8 cellular contexts compared by ENCODE assay signal in genomic region chr3:128226794-128227399, GRCh38.
A peak's percentile ranks its signal among the peaks of the same experiment; 100 is the strongest.
DNase-seq lines count a peak whose midpoint lies in the region; ATAC-seq and TF ChIP-seq lines count a peak whose summit lies in the region.

No MANE protein-coding gene starts in this region.

- H3K9me2 ChIP-seq in HCT116 (ENCODE audit: insufficient read depth): no peaks in the 10 kb centered on the region

- peak; percentile 99 for ATAC-seq in HCT116
- peak; percentile 49 to 59 for ATAC-seq in natural killer cell treated with Interleukin-12 subunit alpha and Interleukin-12 subunit beta and Interleukin-15 and Interleukin-18, amount 100 ng/mL, for 72 hours
- no peak for ATAC-seq in HG03196 (IDR thresholded peaks at IDR 0.05; ENCODE audit: unreplicated experiment)
- ATAC-seq in HG02759 (IDR thresholded peaks at IDR 0.05; ENCODE audit: unreplicated experiment): no peak
- ATAC-seq in HG03280 (IDR thresholded peaks at IDR 0.05; ENCODE audit: unreplicated experiment): no peak

- RAD21 ChIA-PET in HCT116 (lab: Charles Lee; ENCODE audit: low non-redundant PET in 1 of 2, low total read pairs in 2 of 2, uncharacterized antibody in 2 of 2, unreplicated experiment in 2 of 2): no interaction called here

- H3K27me3 Mint-ChIP-seq in endothelial cell (ENCODE audit: unreplicated experiment): no peaks in the 10 kb centered on the region
- H3K27me3 Mint-ChIP-seq in natural killer cell treated with Interleukin-12 subunit alpha and Interleukin-12 subunit beta and Interleukin-15 and Interleukin-18, amount 100 ng/mL, for 72 hours: no peaks in the 10 kb centered on the region

- H3K79me2 ChIP-seq in HCT116 (ENCODE audit: insufficient read depth, low read length): no peaks in the 10 kb centered on the region

- H3K36me3 Mint-ChIP-seq in endothelial cell (ENCODE audit: low read depth, unreplicated experiment): no peaks in the 10 kb centered on the region
- no peaks in the 10 kb centered on the region for H3K36me3 Mint-ChIP-seq in natural killer cell treated with Interleukin-12 subunit alpha and Interleukin-12 subunit beta and Interleukin-15 and Interleukin-18, amount 100 ng/mL, for 72 hours

- TF ChIP-seq POLR2A in HCT116 (IDR thresholded peaks at IDR 0.05; ENCODE audit: borderline replicate concordance, extremely low read depth, insufficient read depth, insufficient read length): no peak

- TF ChIP-seq CTCF in HCT116 (IDR thresholded peaks at IDR 0.05 in 2 of 3, conservative IDR thresholded peaks at IDR 0.05 in 1 of 3; ENCODE audit: borderline replicate concordance in 1 of 3, insufficient read depth in 1 of 3, low read depth in 2 of 3, low read length in 2 of 3) (peak; percentile 75 to 97 (median 89)), WERI-Rb-1 (IDR thresholded peaks at IDR 0.05; ENCODE audit: low read depth, low read length) (peak; percentile 97), endothelial cell (IDR thresholded peaks at IDR 0.05; ENCODE audit: unreplicated experiment) (peak; percentile 83)

- H3K9me3 ChIP-seq in HCT116 (ENCODE audit: control insufficient read depth in 1 of 2, insufficient read depth in 1 of 2, low read depth in 1 of 2, low read length in 2 of 2): peaks cover 9 to 10% of the 10 kb centered on the region in 2 experiments; a peak in 3 of 4 replicates
- peaks cover 7% of the 10 kb centered on the region for H3K9me3 ChIP-seq in WERI-Rb-1 (ENCODE audit: severe bottlenecking)

- H3K27ac ChIP-seq in HCT116 (ENCODE audit: low read depth, low read length): no peak overlapping the region
- no peak overlapping the region for H3K27ac ChIP-seq in WERI-Rb-1

- peaks cover 9% of the 10 kb centered on the region for H3K9me3 Mint-ChIP-seq in endothelial cell (ENCODE audit: unreplicated experiment)
- H3K9me3 Mint-ChIP-seq in natural killer cell treated with Interleukin-12 subunit alpha and Interleukin-12 subunit beta and Interleukin-15 and Interleukin-18, amount 100 ng/mL, for 72 hours: no peaks in the 10 kb centered on the region

- POLR2A ChIA-PET in HCT116 (lab: Charles Lee): no interaction called here

- CTCF ChIA-PET in HCT116 (lab: Charles Lee): interaction anchor here (1.0 to 2.0 kb wide), 6 partner anchors 9 to 382 kb away, joined by 3 to 9 read pairs (median 4); no protein-coding TSS in a partner anchor

- H2AFZ ChIP-seq in HCT116 (ENCODE audit: low read depth, low read length, poor library complexity, severe bottlenecking): no peak overlapping the region

- H3K36me3 ChIP-seq in HCT116 (ENCODE audit: control insufficient read depth in 1 of 2, insufficient read depth in 2 of 2, low read length in 2 of 2): no peaks in the 10 kb centered on the region
- no peaks in the 10 kb centered on the region for H3K36me3 ChIP-seq in WERI-Rb-1

- H3K4me1 Mint-ChIP-seq in endothelial cell (ENCODE audit: unreplicated experiment): peaks cover 17% of the 10 kb centered on the region
- peaks cover 0 to 4% of the 10 kb centered on the region in 2 donors for H3K4me1 Mint-ChIP-seq in natural killer cell treated with Interleukin-12 subunit alpha and Interleukin-12 subunit beta and Interleukin-15 and Interleukin-18, amount 100 ng/mL, for 72 hours (ENCODE audit: low read depth in 2 of 2)

- H3K4me3 Mint-ChIP-seq in endothelial cell (ENCODE audit: unreplicated experiment): no peak overlapping the region
- H3K4me3 Mint-ChIP-seq in natural killer cell treated with Interleukin-12 subunit alpha and Interleukin-12 subunit beta and Interleukin-15 and Interleukin-18, amount 100 ng/mL, for 72 hours: no peak overlapping the region

- no peaks in the 10 kb centered on the region for H4K20me1 ChIP-seq in HCT116 (ENCODE audit: insufficient read depth)

- H3K27ac Mint-ChIP-seq in endothelial cell (ENCODE audit: unreplicated experiment): no peak overlapping the region
- no peak overlapping the region for H3K27ac Mint-ChIP-seq in natural killer cell treated with Interleukin-12 subunit alpha and Interleukin-12 subunit beta and Interleukin-15 and Interleukin-18, amount 100 ng/mL, for 72 hours

- no peak overlapping the region for H3K4me2 ChIP-seq in HCT116 (ENCODE audit: low read length)

- H3K4me3 ChIP-seq in HCT116 (replicated peaks in 1 of 2; ENCODE audit: low read depth in 1 of 2, low read length in 2 of 2) (no peak overlapping the region), WERI-Rb-1 (ENCODE audit: low read depth, low read length) (no peak overlapping the region)

- H3K27me3 ChIP-seq in HCT116 (ENCODE audit: insufficient read depth, low read length): no peaks in the 10 kb centered on the region
- H3K27me3 ChIP-seq in WERI-Rb-1 (ENCODE audit: insufficient read depth, low read depth, severe bottlenecking): no peaks in the 10 kb centered on the region

- H3K9ac ChIP-seq in HCT116 (ENCODE audit: low read length): no peak overlapping the region

- intact Hi-C loops in HCT116 (cut with micrococcal nuclease): loop anchor here (1.0 to 10.0 kb wide), 3 partner anchors 198 to 357 kb away; no protein-coding TSS in a partner anchor

- DNase-seq in CD1c-positive myeloid dendritic cell (ENCODE audit: extremely low spot score) (peak; percentile 29), HCT116 (ENCODE audit: low read depth, low spot score) (peak; percentile 10), WERI-Rb-1 (peak; percentile 61), endothelial cell (ENCODE audit: low spot score) (peak; percentile 77)
- no peak for DNase-seq in natural killer cell treated with Interleukin-12 subunit alpha and Interleukin-12 subunit beta and Interleukin-15 and Interleukin-18, amount 100 ng/mL, for 72 hours (ENCODE audit: low spot score)

- no TSS peak for BruUV-seq in HCT116 (replicated peaks; lab: Mats Ljungman, UMichigan)

- H3K4me1 ChIP-seq in HCT116 (ENCODE audit: control insufficient read depth in 1 of 2, insufficient read depth in 2 of 2, low read length in 2 of 2): no peaks in the 10 kb centered on the region

- peak; percentile 79 for TF ChIP-seq RAD21 in HCT116 (IDR thresholded peaks at IDR 0.05; ENCODE audit: low read depth)

TF ChIP-seq in HCT116, 20 proteins besides CTCF, POLR2A, EP300 and RAD21 (continues in another document):
- TF ChIP-seq JUND (IDR thresholded peaks at IDR 0.05) (no peak), CEBPB (IDR thresholded peaks at IDR 0.05; ENCODE audit: low read depth) (no peak), SRF (IDR thresholded peaks at IDR 0.05; ENCODE audit: low read depth) (no peak), ZFX (IDR thresholded peaks at IDR 0.05) (no peak), TCF7L2 (IDR thresholded peaks at IDR 0.05; ENCODE audit: borderline replicate concordance, extremely low read depth, insufficient read depth, insufficient read length) (no peak), EZH2phosphoT487 (IDR thresholded peaks at IDR 0.05; ENCODE audit: borderline replicate concordance) (no peak), CBX3 (IDR thresholded peaks at IDR 0.05; ENCODE audit: low read depth) (no peak), ZNF274 (IDR thresholded peaks at IDR 0.05; ENCODE audit: low read depth, low read length) (no peak), POLR2AphosphoS5 (IDR thresholded peaks at IDR 0.05; ENCODE audit: low read depth, low read length) (no peak), EGR1 (IDR thresholded peaks at IDR 0.05; ENCODE audit: low read depth) (no peak), ZBTB33 (IDR thresholded peaks at IDR 0.05; ENCODE audit: extremely low read depth, insufficient replicate concordance, low read length) (no peak), FOSL1 (IDR thresholded peaks at IDR 0.05; ENCODE audit: low read depth) (no peak), EZH2 (IDR thresholded peaks at IDR 0.05) (no peak), REST (IDR thresholded peaks at IDR 0.05; ENCODE audit: low read depth) (no peak), ATF3 (IDR thresholded peaks at IDR 0.05) (no peak)

Comparison
In these comparisons a context has a peak if more than half of its experiments do, and no peak if none do; other contexts are left out.
1. ATAC-seq: peak in HCT116 (single experiment) and natural killer cell treated with Interleukin-12 subunit alpha and Interleukin-12 subunit beta and Interleukin-15 and Interleukin-18, amount 100 ng/mL, for 72 hours (2 of 2); none in HG03196 (single experiment), HG02759 (single experiment) and HG03280 (single experiment).
2. Peak in every context shown above with its lines, with median percentiles within 50 percentile points of each other: CTCF ChIP-seq.